Comparison of ENCODE assay signal across 1 cellular context in genomic region chr7:134533288-134533771, GRCh38.
TF ChIP-seq lines count a peak whose summit lies in the region.

No MANE protein-coding gene starts in this region.

TF ChIP-seq in GM12878, 131 proteins besides CTCF, POLR2A, EP300 and RAD21:
- TF ChIP-seq RUNX3 (IDR thresholded peaks at IDR 0.05; ENCODE audit: low read length) = no peak
